15 cellular contexts compared by ENCODE assay signal in the genomic region with DNA sequence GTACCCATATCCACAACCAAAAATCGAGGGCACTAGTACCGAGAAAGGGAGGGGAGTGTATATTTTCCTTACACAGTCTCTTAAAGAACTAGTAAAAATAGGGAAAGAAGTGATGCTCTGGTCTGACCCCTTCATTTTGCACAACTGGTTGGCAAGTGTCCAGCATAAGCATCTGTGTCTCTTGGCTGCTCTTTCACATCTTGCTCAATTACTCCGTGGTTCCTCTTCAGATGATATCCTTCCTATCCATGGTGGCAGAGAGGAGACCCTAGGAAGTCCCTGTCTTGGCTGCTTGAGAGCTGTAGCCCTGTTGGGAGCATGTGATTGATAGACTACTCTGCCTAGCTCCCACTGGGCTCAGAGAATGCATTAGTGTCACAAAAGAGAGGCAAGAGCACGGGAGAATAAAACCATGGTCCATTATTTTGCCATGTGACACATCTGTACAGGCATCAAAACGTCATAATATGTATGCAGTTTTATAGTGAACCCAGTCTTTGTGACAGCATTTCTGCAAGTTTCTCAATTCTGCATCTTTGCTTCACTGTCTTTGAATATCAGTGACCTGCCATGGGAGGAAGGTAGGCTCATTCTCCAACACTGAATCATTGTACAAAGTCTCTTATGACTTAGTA.
DNase-seq lines count a peak whose midpoint lies in the region; ATAC-seq and TF ChIP-seq lines count a peak whose summit lies in the region.
"Had no signal": no experiment of that assay in that cellular context is flagged by ENCODE, and none has a peak within 500 bp of the region (broad histone marks: within the 10 kb centered on the region; RNA-seq: fewer than 3 reads in every experiment).

No MANE protein-coding gene starts in this region.

- H3K27me3 ChIP-seq in endodermal cell (ENCODE audit: control insufficient read depth, insufficient read depth, low read length, poor library complexity, severe bottlenecking), result no peaks in the 10 kb centered on the region
- H3K27me3 ChIP-seq in right lobe of liver, result no peaks in the 10 kb centered on the region
- no peaks in the 10 kb centered on the region for H3K27me3 ChIP-seq in transverse colon
- H3K27me3 ChIP-seq: spleen had no signal

- H3K36me3 ChIP-seq in endodermal cell (ENCODE audit: control insufficient read depth, insufficient read depth, low read length) (no peaks in the 10 kb centered on the region), right lobe of liver (no peaks in the 10 kb centered on the region), transverse colon (no peaks in the 10 kb centered on the region)
- H3K36me3 ChIP-seq: spleen had no signal

- no peak overlapping the region for H3K27ac Mint-ChIP-seq in endodermal cell
- H3K27ac Mint-ChIP-seq: activated T-cell treated with anti-CD3 and anti-CD28 coated beads, Interleukin-2, amount 50 U/mL, for 24 hours had no signal

- H3K4me3 ChIP-seq in endodermal cell (ENCODE audit: low read length), result no peak overlapping the region
- no peak overlapping the region for H3K4me3 ChIP-seq in right lobe of liver
- no peak overlapping the region for H3K4me3 ChIP-seq in transverse colon
- H3K4me3 ChIP-seq: spleen had no signal

- ATAC-seq in right lobe of liver (peak; percentile 28 to 49 (median 40)), HG03432 (IDR thresholded peaks at IDR 0.05; ENCODE audit: unreplicated experiment) (no peak), GM18519 (IDR thresholded peaks at IDR 0.05; ENCODE audit: low FRiP score, unreplicated experiment) (no peak)
- ATAC-seq: activated CD4-positive, CD25-positive, alpha-beta regulatory T cell treated with anti-CD3 and anti-CD28 coated beads, Interleukin-2, amount 50 U/mL, for 24 hours had no signal

- no peak for TF ChIP-seq CTCF in endodermal cell (conservative IDR thresholded peaks at IDR 0.05)
- no peak for TF ChIP-seq CTCF in right lobe of liver (IDR thresholded peaks at IDR 0.05)
- no peak for TF ChIP-seq CTCF in transverse colon (IDR thresholded peaks at IDR 0.05)

- H3K36me3 Mint-ChIP-seq in endodermal cell (ENCODE audit: low read depth), result no peaks in the 10 kb centered on the region

- peaks cover 1% of the 10 kb centered on the region for H3K4me1 Mint-ChIP-seq in endodermal cell

- H3K9ac ChIP-seq in endodermal cell (ENCODE audit: extremely low read depth, low read length, poor library complexity, severe bottlenecking), result no peak overlapping the region

- H3K9me3 ChIP-seq in endodermal cell (ENCODE audit: control insufficient read depth, low read length) (no peaks in the 10 kb centered on the region), right lobe of liver (no peaks in the 10 kb centered on the region), transverse colon (no peaks in the 10 kb centered on the region)
- H3K9me3 ChIP-seq: spleen had no signal

- H3K4me1 ChIP-seq in endodermal cell (ENCODE audit: control insufficient read depth, insufficient read depth, low read length) (no peaks in the 10 kb centered on the region), right lobe of liver (no peaks in the 10 kb centered on the region), transverse colon (peaks cover 0 to 5% (median 0%) of the 10 kb centered on the region in 4 donors)

- TF ChIP-seq POLR2A in right lobe of liver (IDR thresholded peaks at IDR 0.05) (no peak), transverse colon (IDR thresholded peaks at IDR 0.05) (no peak)

- H3K4me3 Mint-ChIP-seq in endodermal cell, result no peak overlapping the region
- H3K4me3 Mint-ChIP-seq: activated T-cell treated with anti-CD3 and anti-CD28 coated beads, Interleukin-2, amount 50 U/mL, for 24 hours had no signal

- WGBS in endodermal cell (ENCODE audit: insufficient coverage in 1 of 2, insufficient read length in 1 of 2), 2 experiments, result 85 to 86% methylated on average over 3 to 5 of the region's 5 CpGs
- WGBS in right lobe of liver (ENCODE audit: insufficient coverage, low coverage, low lambda C conversion rate, missing lambda C conversion rate), result 41% methylated on average over 5 of the region's 5 CpGs
- 60% methylated on average over 3 to 5 of the region's 5 CpGs for WGBS in transverse colon (ENCODE audit: low coverage in 1 of 2), 2 donors

- H3K9me3 Mint-ChIP-seq in endodermal cell, result peaks cover 2% of the 10 kb centered on the region

- H3K27ac ChIP-seq in endodermal cell (ENCODE audit: low read depth, low read length) (peak overlapping the region; percentile 86), right lobe of liver (no peak overlapping the region), transverse colon (no peak overlapping the region)

- no peak for TF ChIP-seq EP300 in transverse colon (IDR thresholded peaks at IDR 0.05; ENCODE audit: low read depth)

- H3K27me3 Mint-ChIP-seq in endodermal cell (ENCODE audit: insufficient read depth), result peaks cover 12% of the 10 kb centered on the region
- H3K27me3 Mint-ChIP-seq: activated T-cell treated with anti-CD3 and anti-CD28 coated beads, Interleukin-2, amount 50 U/mL, for 24 hours had no signal

- in situ Hi-C loops in transverse colon (cut with MboI; ENCODE audit: low pct_ligation_motif_present in 1 of 4, low pct_unique_long_range_greater_than_20kb in 1 of 4, low sequenced_read_pairs in 3 of 4), result no loop called here

- intact Hi-C loops in right lobe of liver (cut with DNase I) (no loop called here), transverse colon (cut with DNase I; ENCODE audit: low total_unique reads) (no loop called here)

- DNase-seq in SIG-M5 treated with dmso at 0.1 percent for 504 hours (lab: John Stamatoyannopoulos, UW; ENCODE audit: unreplicated experiment) (peak; percentile 4), SIG-M5 (lab: John Stamatoyannopoulos, UW) (no peak), endodermal cell (no peak), right lobe of liver (no peak), transverse colon (peak; percentile 14)
- DNase-seq in stimulated activated CD4-positive, alpha-beta T cell treated with anti-CD3 and anti-CD28 coated beads, Interleukin-2, amount 100 ng/mL, for 48 hours, result no peak
- DNase-seq: ACHN; activated T-cell treated with anti-CD3 and anti-CD28 coated beads, Interleukin-2, amount 50 U/mL, for 24 hours; DMS153; GOT3; NCI-H1105 treated with DMSO at 0.1 percent for 48 hours; spleen had no signal

Comparison
In these comparisons a context has a peak if more than half of its experiments do, and no peak if none do; other contexts are left out.
1. DNase-seq: peak in SIG-M5 treated with dmso at 0.1 percent for 504 hours (single experiment) and transverse colon (single experiment); none in SIG-M5 (single experiment), endodermal cell (single experiment), right lobe of liver (0 of 3) and stimulated activated CD4-positive, alpha-beta T cell treated with anti-CD3 and anti-CD28 coated beads, Interleukin-2, amount 100 ng/mL, for 48 hours (0 of 2).
2. ATAC-seq: peak in right lobe of liver (4 of 4); none in HG03432 (single experiment) and GM18519 (single experiment).